ENCODE assay signal across 35 cellular contexts in genomic region chr19:7529610-7530490, GRCh38. TPM values are rescaled to one million over a fixed set of nuclear protein-coding genes. Genes with fewer than 3 reads are reported as not detected.
"Had no signal": no experiment of that assay in that cellular context is flagged by ENCODE, and none has a peak within 500 bp of the region (broad histone marks: within the 10 kb centered on the region; RNA-seq: fewer than 3 reads in every experiment).

No MANE protein-coding gene starts in this region.

- H3K27me3 Mint-ChIP-seq: activated B cell treated with CpG ODN at 0.5 μM for 24 hours; activated CD8-positive, alpha-beta T cell treated with anti-CD3 and anti-CD28 coated beads for 36 hours; activated naive CD4-positive, alpha-beta T cell treated with anti-CD3 and anti-CD28 coated beads, Interleukin-2, amount 50 U/mL, for 24 hours; activated naive CD8-positive, alpha-beta T cell treated with anti-CD3 and anti-CD28 coated beads, Interleukin-2, amount 10 ng/mL, durations not matched to agents 7 days and 5 days; activated T-helper 17 cell treated with anti-CD3 and anti-CD28 coated beads, Interleukin-2, amount 50 U/mL, for 72 hours; central memory CD8-positive, alpha-beta T cell had no signal

- H3K27me3 ChIP-seq: ascending aorta, cardiac muscle cell had no signal

- H3K4me1 Mint-ChIP-seq: activated naive CD4-positive, alpha-beta T cell treated with anti-CD3 and anti-CD28 coated beads, Interleukin-2, amount 50 U/mL, for 24 hours; activated T-helper 17 cell treated with anti-CD3 and anti-CD28 coated beads, Interleukin-2, amount 50 U/mL, for 72 hours had no signal

- H3K36me3 Mint-ChIP-seq: activated naive CD4-positive, alpha-beta T cell treated with anti-CD3 and anti-CD28 coated beads, Interleukin-2, amount 50 U/mL, for 24 hours had no signal

- H3K4me2 ChIP-seq: PC-9 had no signal

- H3K9me3 ChIP-seq: ascending aorta had no signal

- H3K36me3 ChIP-seq: cardiac muscle cell had no signal

- H3K27ac Mint-ChIP-seq: activated B cell treated with CpG ODN at 0.5 μM for 24 hours; activated CD8-positive, alpha-beta T cell treated with anti-CD3 and anti-CD28 coated beads for 36 hours; activated naive CD4-positive, alpha-beta T cell treated with anti-CD3 and anti-CD28 coated beads, Interleukin-2, amount 50 U/mL, for 24 hours; activated naive CD8-positive, alpha-beta T cell treated with anti-CD3 and anti-CD28 coated beads, Interleukin-2, amount 10 ng/mL, durations not matched to agents 7 days and 5 days; activated T-cell treated with anti-CD3 and anti-CD28 coated beads, Interleukin-2, amount 50 U/mL, for 72 hours; activated T-helper 17 cell treated with anti-CD3 and anti-CD28 coated beads, Interleukin-2, amount 50 U/mL, for 72 hours had no signal

- H2AFZ ChIP-seq: PC-9 had no signal

- H3K9me3 Mint-ChIP-seq: activated B cell treated with CpG ODN at 0.5 μM for 24 hours; activated CD8-positive, alpha-beta T cell treated with anti-CD3 and anti-CD28 coated beads for 36 hours; activated naive CD4-positive, alpha-beta T cell treated with anti-CD3 and anti-CD28 coated beads, Interleukin-2, amount 50 U/mL, for 24 hours; activated naive CD8-positive, alpha-beta T cell treated with anti-CD3 and anti-CD28 coated beads, Interleukin-2, amount 10 ng/mL, durations not matched to agents 7 days and 5 days; activated T-cell treated with anti-CD3 and anti-CD28 coated beads, Interleukin-2, amount 50 U/mL, for 72 hours; activated T-helper 17 cell treated with anti-CD3 and anti-CD28 coated beads, Interleukin-2, amount 50 U/mL, for 72 hours; central memory CD8-positive, alpha-beta T cell had no signal

- H3K4me3 ChIP-seq: ascending aorta, cardiac muscle cell, PC-9 had no signal

- H3K4me3 Mint-ChIP-seq: activated B cell treated with CpG ODN at 0.5 μM for 24 hours; activated CD8-positive, alpha-beta T cell treated with anti-CD3 and anti-CD28 coated beads for 36 hours; activated naive CD4-positive, alpha-beta T cell treated with anti-CD3 and anti-CD28 coated beads, Interleukin-2, amount 50 U/mL, for 24 hours; activated naive CD8-positive, alpha-beta T cell treated with anti-CD3 and anti-CD28 coated beads, Interleukin-2, amount 10 ng/mL, durations not matched to agents 7 days and 5 days; activated T-cell treated with anti-CD3 and anti-CD28 coated beads, Interleukin-2, amount 50 U/mL, for 72 hours; activated T-helper 17 cell treated with anti-CD3 and anti-CD28 coated beads, Interleukin-2, amount 50 U/mL, for 72 hours; central memory CD8-positive, alpha-beta T cell had no signal

- ATAC-seq: activated CD8-positive, alpha-beta T cell treated with anti-CD3 and anti-CD28 coated beads for 36 hours; activated T-cell treated with anti-CD3 and anti-CD28 coated beads, Interleukin-2, amount 50 U/mL, for 72 hours; activated T-helper 17 cell treated with anti-CD3 and anti-CD28 coated beads, Interleukin-2, amount 50 U/mL, for 72 hours; Right ventricle myocardium inferior; SK-N-SH treated with all-trans-retinoic acid at 6 μM for 48 hours had no signal

- FAIRE-seq: RCC 7860 had no signal

- DNase-seq: activated B cell treated with CpG ODN at 0.5 μM for 24 hours; activated CD4-positive, alpha-beta T cell treated with anti-CD3 and anti-CD28 coated beads for 4 hours; activated CD4-positive, alpha-beta T cell treated with anti-CD3 and anti-CD28 coated beads, Interleukin-2, amount 50 U/mL, for 4 hours; activated CD4-positive, CD25-positive, alpha-beta regulatory T cell treated with anti-CD3 and anti-CD28 coated beads, Interleukin-2, amount 50 U/mL, for 72 hours; activated CD8-positive, alpha-beta T cell treated with anti-CD3 and anti-CD28 coated beads for 36 hours; activated effector memory CD4-positive, alpha-beta T cell treated with anti-CD3 and anti-CD28 coated beads, Interleukin-2, amount 50 U/mL, for 16 hours; activated naive CD4-positive, alpha-beta T cell treated with Interleukin-2 at 50 U/mL for 16 hours; activated naive CD8-positive, alpha-beta T cell treated with anti-CD3 and anti-CD28 coated beads, Interleukin-2, amount 10 ng/mL, durations not matched to agents 7 days and 5 days; activated T-cell treated with anti-CD3 and anti-CD28 coated beads, Interleukin-2, amount 50 U/mL, for 1 hour; activated T-cell treated with anti-CD3 and anti-CD28 coated beads, Interleukin-2, amount 50 U/mL, for 72 hours; amygdala; NCI-H1092 treated with DMSO at 0.1 percent for 48 hours; NCI-H1417; NCI-H187 treated with DMSO at 0.1 percent for 48 hours; NCI-H2081; NCI-H510A; NCI-H526; NCI-H748 treated with DMSO at 0.1 percent for 48 hours; NK-92 treated with Interleukin-12 subunit alpha and Interleukin-12 subunit beta, amount 100 ng/mL, for 24 hours; PC-9; SIG-M5; T-helper 1 cell; T-helper 2 cell; T-helper 9 cell had no signal

- H3K27ac ChIP-seq: ascending aorta, cardiac muscle cell, PC-9, RWPE1, VCaP had no signal

RNA-seq across cellular contexts. Expression of gene ZNF358, which starts 13.9 kb away (rescaled TPM):
- total RNA-seq: OCI-LY7 had no signal

RNA-seq across cellular contexts. Expression of gene PEX11G, which starts 41.0 kb away (rescaled TPM):
- total RNA-seq: ascending aorta, OCI-LY7 had no signal
